23 cellular contexts compared by ENCODE assay signal in the genomic region with DNA sequence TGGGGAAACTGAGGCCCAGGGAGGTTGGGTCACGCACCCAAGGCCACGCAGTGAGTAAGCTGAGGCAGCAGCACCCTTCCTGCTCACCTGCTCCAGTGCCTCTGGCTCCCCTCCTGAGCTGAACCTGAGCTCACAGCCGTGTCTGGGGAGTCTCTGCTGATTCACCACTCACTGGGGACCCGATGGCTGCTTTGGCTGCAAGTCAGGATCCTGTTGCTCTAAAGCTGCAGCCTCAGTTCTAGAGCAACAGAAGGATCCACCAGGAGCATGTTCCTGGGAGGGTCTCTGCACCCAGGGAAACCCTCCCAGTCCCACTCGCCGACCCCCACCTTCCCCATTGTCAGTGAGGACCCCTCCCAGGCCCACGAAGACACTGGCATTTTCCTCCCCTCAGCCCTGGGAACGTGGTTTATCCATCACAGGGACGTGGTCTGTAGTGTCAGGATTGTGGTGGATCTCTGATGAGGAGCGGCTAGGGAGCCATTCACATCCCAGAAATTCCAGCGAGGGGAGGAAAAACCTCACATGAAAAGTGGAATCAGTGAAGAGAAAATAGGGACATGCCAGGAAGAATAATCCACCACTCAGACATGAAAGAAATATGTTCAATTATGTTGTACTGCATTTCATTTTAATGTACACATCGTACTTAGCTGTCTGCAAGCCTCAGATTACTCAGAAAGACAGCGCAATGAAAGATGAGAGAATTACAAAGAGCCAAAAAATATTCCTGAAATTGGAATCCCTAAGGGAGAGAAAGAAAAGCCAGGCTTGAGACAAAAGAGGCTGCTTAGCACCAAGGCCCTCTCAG.
DNase-seq lines count a peak whose midpoint lies in the region; ATAC-seq, FAIRE-seq and TF ChIP-seq lines count a peak whose summit lies in the region.
"Had no signal": no experiment of that assay in that cellular context is flagged by ENCODE, and none has a peak within 500 bp of the region (broad histone marks: within the 10 kb centered on the region; RNA-seq: fewer than 3 reads in every experiment).

No MANE protein-coding gene starts in this region.

- no peaks in the 10 kb centered on the region for H3K9me3 Mint-ChIP-seq in activated CD8-positive, alpha-beta memory T cell treated with anti-CD3 and anti-CD28 coated beads, Interleukin-2, amount 10 ng/mL, durations not matched to agents 7 days and 5 days (ENCODE audit: low read depth)

- no peak for TF ChIP-seq EP300 in H1 (IDR thresholded peaks at IDR 0.05; ENCODE audit: borderline replicate concordance in 1 of 2, low read depth in 2 of 2, low read length in 2 of 2)

- no peak overlapping the region for H4K5ac ChIP-seq in H1 (ENCODE audit: insufficient read length, low read depth, low read length)

- no peaks in the 10 kb centered on the region for H3K4me1 Mint-ChIP-seq in activated CD8-positive, alpha-beta memory T cell treated with anti-CD3 and anti-CD28 coated beads, Interleukin-2, amount 10 ng/mL, durations not matched to agents 7 days and 5 days
- H3K4me1 Mint-ChIP-seq: CD4-positive, CD25-positive, alpha-beta regulatory T cell had no signal

- H3K23me2 ChIP-seq in H1 (ENCODE audit: low read depth, low read length): no peaks in the 10 kb centered on the region; the same call in 1 of the 2 replicates

- H3K36me3 ChIP-seq in H1 (ENCODE audit: control insufficient read depth in 2 of 4, insufficient read depth in 4 of 4, low read length in 3 of 4) (no peaks in the 10 kb centered on the region), spleen (no peaks in the 10 kb centered on the region)

- H3K79me2 ChIP-seq in H1 (ENCODE audit: control insufficient read depth in 1 of 2, insufficient read depth in 2 of 2, low read length in 2 of 2): no peaks in the 10 kb centered on the region

- H2BK5ac ChIP-seq in H1 (ENCODE audit: low read depth, low read length): no peak overlapping the region

- no peak overlapping the region for H3K56ac ChIP-seq in H1 (replicated peaks; ENCODE audit: insufficient read length, low read depth, low read length)

- H3K4ac ChIP-seq in H1 (replicated peaks; ENCODE audit: insufficient read length, low read depth, low read length): no peak overlapping the region

- no peak overlapping the region for H2BK120ac ChIP-seq in H1 (replicated peaks; ENCODE audit: low read depth, low read length)

- peak overlapping the region; percentile 64 for H4K8ac ChIP-seq in H1 (ENCODE audit: extremely low read depth, insufficient read depth, low read length)

- H3K18ac ChIP-seq in H1 (ENCODE audit: extremely low read depth, low read length): no peak overlapping the region

- no peaks in the 10 kb centered on the region for H3K4me1 ChIP-seq in H1 (replicated peaks in 1 of 4; ENCODE audit: control insufficient read depth in 3 of 4, insufficient read depth in 4 of 4, low read length in 3 of 4)
- no peaks in the 10 kb centered on the region for H3K4me1 ChIP-seq in spleen
- H3K4me1 ChIP-seq: A549 had no signal

- TF ChIP-seq POLR2A in H1 (IDR thresholded peaks at IDR 0.05; ENCODE audit: control extremely low read depth in 1 of 2, low read depth in 2 of 2, low read length in 2 of 2): no peak
- no peak for TF ChIP-seq POLR2A in spleen (IDR thresholded peaks at IDR 0.05)

- H2BK15ac ChIP-seq in H1 (ENCODE audit: low read length): no peak overlapping the region

- peaks cover 9% of the 10 kb centered on the region for H3K27me3 Mint-ChIP-seq in activated CD8-positive, alpha-beta memory T cell treated with anti-CD3 and anti-CD28 coated beads, Interleukin-2, amount 10 ng/mL, durations not matched to agents 7 days and 5 days

- 90% methylated on average over 13 of the region's 13 CpGs; no CpG with 5 or more reads in 1 of the 2 experiments for WGBS in H1 (ENCODE audit: extremely low coverage in 1 of 2, insufficient coverage in 1 of 2, insufficient read length in 1 of 2, insufficient replicate concordance in 2 of 2, low coverage in 1 of 2, low lambda C conversion rate in 2 of 2, missing lambda C conversion rate in 1 of 2), 2 experiments
- WGBS in spleen, 5 donors: 73 to 83% (median 78%) methylated on average over 11 to 13 of the region's 13 CpGs

- ATAC-seq in activated CD8-positive, alpha-beta memory T cell treated with anti-CD3 and anti-CD28 coated beads, Interleukin-2, amount 10 ng/mL, durations not matched to agents 7 days and 5 days: no peak
- ATAC-seq: A549 had no signal

- no peaks in the 10 kb centered on the region for H3K36me3 Mint-ChIP-seq in activated CD8-positive, alpha-beta memory T cell treated with anti-CD3 and anti-CD28 coated beads, Interleukin-2, amount 10 ng/mL, durations not matched to agents 7 days and 5 days
- H3K36me3 Mint-ChIP-seq: CD4-positive, CD25-positive, alpha-beta regulatory T cell had no signal

- H3K4me2 ChIP-seq in H1 (ENCODE audit: insufficient read depth in 1 of 2, low read depth in 2 of 2, low read length in 2 of 2): no peak overlapping the region
- H3K4me2 ChIP-seq: A549 had no signal

- no peak for TF ChIP-seq RAD21 in H1 (IDR thresholded peaks at IDR 0.05 in 1 of 2, conservative IDR thresholded peaks at IDR 0.05 in 1 of 2; ENCODE audit: low read depth in 2 of 2, low read length in 2 of 2)

- no peak overlapping the region for H3K4me3 Mint-ChIP-seq in activated CD8-positive, alpha-beta memory T cell treated with anti-CD3 and anti-CD28 coated beads, Interleukin-2, amount 10 ng/mL, durations not matched to agents 7 days and 5 days
- H3K4me3 Mint-ChIP-seq: CD4-positive, CD25-positive, alpha-beta regulatory T cell had no signal

- H3K23ac ChIP-seq in H1 (ENCODE audit: insufficient read length): no peak overlapping the region

- H3K9ac ChIP-seq in H1 (replicated peaks in 1 of 4; ENCODE audit: extremely low read depth in 1 of 4, low read depth in 3 of 4, low read length in 3 of 4): no peak overlapping the region

- CTCF ChIA-PET in activated CD8-positive, alpha-beta memory T cell treated with anti-CD3 and anti-CD28 coated beads, Interleukin-2, amount 10 ng/mL, durations not matched to agents 7 days and 5 days (lab: Charles Lee): no interaction called here
- CTCF ChIA-PET in H1 (lab: Charles Lee; ENCODE audit: partially characterized antibody): no interaction called here

- FAIRE-seq in H1 (lab: Jason Lieb, UNC): no peak
- FAIRE-seq: A549, H54, HTR-8/SVneo, RCC 7860 had no signal

- H3K27ac Mint-ChIP-seq in activated CD8-positive, alpha-beta memory T cell treated with anti-CD3 and anti-CD28 coated beads, Interleukin-2, amount 10 ng/mL, durations not matched to agents 7 days and 5 days: no peak overlapping the region
- H3K27ac Mint-ChIP-seq: CD4-positive, CD25-positive, alpha-beta regulatory T cell had no signal

- H2BK20ac ChIP-seq in H1 (ENCODE audit: low read length): no peak overlapping the region

- no peaks in the 10 kb centered on the region for H3K9me3 ChIP-seq in H1 (ENCODE audit: insufficient read depth in 2 of 2, low read depth in 1 of 2, low read length in 1 of 2)
- peaks cover 0 to 15% (median 0%) of the 10 kb centered on the region in 8 donors for H3K9me3 ChIP-seq in spleen
- H3K9me3 ChIP-seq: A549 had no signal

- H3K79me1 ChIP-seq in H1 (ENCODE audit: low read depth, low read length): no peaks in the 10 kb centered on the region; the same call in 1 of the 2 replicates

- H4K91ac ChIP-seq in H1 (replicated peaks; ENCODE audit: insufficient read length, low read length): no peak overlapping the region

- peak; percentile 8 for DNase-seq in Ammon's horn (ENCODE audit: low spot score)
- peak; percentile 31 for DNase-seq in activated CD8-positive, alpha-beta memory T cell treated with anti-CD3 and anti-CD28 coated beads, Interleukin-2, amount 10 ng/mL, durations not matched to agents 7 days and 5 days
- peak in 1 of 2 experiments; percentile 26 for DNase-seq in H1 (ENCODE audit: low read depth in 1 of 2, low spot score in 2 of 2)
- peak; percentile 20 for DNase-seq in spleen
- DNase-seq in amygdala (lab: John Stamatoyannopoulos, UW): no peak
- no peak for DNase-seq in NCI-H146 treated with DMSO at 0.1 percent for 48 hours (lab: John Stamatoyannopoulos, UW; ENCODE audit: unreplicated experiment)
- no peak for DNase-seq in KG1 (lab: John Stamatoyannopoulos, UW)
- DNase-seq: CD4-positive, CD25-positive, alpha-beta regulatory T cell; EL; GF-D8; IMR-90; NCI-H1105; NCI-H1694; NCI-H2081 treated with DMSO at 0.1 percent for 48 hours; NCI-H2171 treated with DMSO at 0.1 percent for 48 hours; NCI-H446; NCI-H526; OCI-M1; Right ventricle myocardium superior had no signal

- H3K27ac ChIP-seq in H1 (ENCODE audit: low read depth, low read length) (no peak overlapping the region), spleen (no peak overlapping the region)
- H3K27ac ChIP-seq: A549 had no signal

- H2AFZ ChIP-seq in H1 (ENCODE audit: low read length): no peak overlapping the region

- no peaks in the 10 kb centered on the region for H4K20me1 ChIP-seq in H1 (replicated peaks in 1 of 2; ENCODE audit: control insufficient read depth in 1 of 2, insufficient read depth in 2 of 2, low read length in 2 of 2)

- H3K4me3 ChIP-seq in H1 (ENCODE audit: extremely low read depth in 1 of 4, insufficient read depth in 2 of 4, low read depth in 3 of 4, low read length in 4 of 4) (no peak overlapping the region), spleen (no peak overlapping the region)
- H3K4me3 ChIP-seq: A549 had no signal

- no peaks in the 10 kb centered on the region; a peak in 1 of 7 replicates for H3K27me3 ChIP-seq in H1 (replicated peaks in 1 of 4; ENCODE audit: control insufficient read depth in 3 of 4, extremely low read depth in 1 of 4, insufficient read depth in 3 of 4, low read length in 3 of 4)
- H3K27me3 ChIP-seq in spleen (replicated peaks in 1 of 7): peaks cover 0 to 62% (median 0%) of the 10 kb centered on the region in 7 donors

- H2BK12ac ChIP-seq in H1 (ENCODE audit: low read depth, low read length): no peak overlapping the region

- POLR2A ChIA-PET in H1 (lab: Charles Lee; ENCODE audit: partially characterized antibody): no interaction called here

- TF ChIP-seq CTCF in H1 (IDR thresholded peaks at IDR 0.05; ENCODE audit: control extremely low read depth in 1 of 3, insufficient read depth in 1 of 3, low read depth in 1 of 3, low read length in 3 of 3) (no peak), spleen (IDR thresholded peaks at IDR 0.05 in 8 of 11, conservative IDR thresholded peaks at IDR 0.05 in 3 of 11) (no peak)

- H3K14ac ChIP-seq in H1 (ENCODE audit: insufficient read length): no peak overlapping the region

- H2AK5ac ChIP-seq in H1 (ENCODE audit: low read depth, low read length): no peak overlapping the region

- intact Hi-C loops in spleen (cut with DNase I; ENCODE audit: low total_unique reads): no loop called here

TF ChIP-seq in H1, 55 proteins besides CTCF, POLR2A, EP300 and RAD21 (continues in another document):
- TF ChIP-seq MAFK (IDR thresholded peaks at IDR 0.05; ENCODE audit: low read depth, low read length) (no peak), SP1 (IDR thresholded peaks at IDR 0.05; ENCODE audit: low read depth, low read length) (no peak), RNF2 (IDR thresholded peaks at IDR 0.05; ENCODE audit: borderline replicate concordance, low read depth, low read length, missing control alignments, poor library complexity, severe bottlenecking) (no peak), TEAD4 (IDR thresholded peaks at IDR 0.05; ENCODE audit: low read depth, low read length) (no peak), CREB1 (IDR thresholded peaks at IDR 0.05) (no peak), SP4 (IDR thresholded peaks at IDR 0.05; ENCODE audit: low read length) (no peak), TAF1 (IDR thresholded peaks at IDR 0.05; ENCODE audit: low read depth, low read length) (no peak)

Comparison
In these comparisons a context has a peak if more than half of its experiments do, and no peak if none do; other contexts are left out.
1. DNase-seq: peak in Ammon's horn (single experiment), activated CD8-positive, alpha-beta memory T cell treated with anti-CD3 and anti-CD28 coated beads, Interleukin-2, amount 10 ng/mL, durations not matched to agents 7 days and 5 days (single experiment) and spleen (single experiment); none in amygdala (0 of 56), NCI-H146 treated with DMSO at 0.1 percent for 48 hours (single experiment) and KG1 (single experiment).